17 cellular contexts compared by ENCODE assay signal in the genomic region with DNA sequence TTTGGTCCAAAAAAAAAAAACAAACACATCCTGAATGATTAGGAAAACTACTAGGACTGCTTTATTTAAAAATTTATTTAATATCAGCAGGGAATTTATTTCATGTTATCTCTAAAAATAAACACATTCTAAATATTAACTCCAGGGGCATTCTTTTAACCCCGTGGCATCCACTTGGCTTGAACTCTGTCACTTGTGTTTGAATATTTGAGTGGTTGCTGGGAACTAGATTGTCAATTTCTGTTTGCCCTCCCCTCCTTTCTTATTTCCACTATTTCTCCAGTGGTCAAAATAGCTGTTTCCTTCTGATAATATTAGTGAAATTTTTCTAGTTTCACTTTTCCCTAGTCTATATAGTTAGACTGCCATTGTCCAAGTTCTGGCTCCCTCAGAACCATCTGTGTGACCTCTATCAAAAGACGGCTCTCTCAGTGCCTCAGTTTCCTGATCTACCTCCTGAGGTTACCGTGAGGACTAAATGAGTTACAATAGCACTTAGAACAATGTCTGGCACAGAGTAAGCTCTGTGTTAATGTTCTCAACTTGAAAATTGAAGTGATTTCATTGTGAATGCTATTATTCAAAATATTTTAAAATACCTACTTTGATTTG.
"Had no signal": no experiment of that assay in that cellular context is flagged by ENCODE, and none has a peak within 500 bp of the region (broad histone marks: within the 10 kb centered on the region; RNA-seq: fewer than 3 reads in every experiment).

No MANE protein-coding gene starts in this region.

- H3K27ac ChIP-seq: left lung, pancreas, prostate gland, skin epidermis, testis, tibial nerve had no signal

- H3K9me3 ChIP-seq: heart right ventricle, left lung, pancreas, prostate gland, sigmoid colon, testis, tibial nerve had no signal

- H3K27me3 ChIP-seq: heart right ventricle, left lung, pancreas, sigmoid colon, testis, tibial nerve had no signal

- ATAC-seq: pancreas; stimulated activated naive B cell treated with anti-CD40 and anti-IgM and Interleukin-4, amounts not matched to agents 10 μg/mL and 1 μg/mL and 100 μg/mL, for 72 hours; stimulated activated naive CD8-positive, alpha-beta T cell treated with anti-CD3 and anti-CD28 coated beads, Interleukin-15, amount 100 ng/mL, for 72 hours had no signal

- DNase-seq: effector memory CD4-positive, alpha-beta T cell; heart right ventricle; islet precursor cell; left lung; mesendoderm; naive B cell; occipital lobe; pancreas; sigmoid colon; stimulated activated CD4-positive, alpha-beta T cell treated with anti-CD3 and anti-CD28 coated beads, Interleukin-2, amount 100 ng/mL, for 24 hours; stimulated activated CD4-positive, alpha-beta T cell treated with anti-CD3 and anti-CD28 coated beads, Interleukin-4, amount 100 ng/mL, for 4 hours; stimulated activated naive B cell treated with anti-CD40 and anti-IgM and Interleukin-4, amounts not matched to agents 10 μg/mL and 1 μg/mL and 100 μg/mL, for 72 hours; stimulated activated naive CD8-positive, alpha-beta T cell treated with anti-CD3 and anti-CD28 coated beads, Interleukin-15, amount 100 ng/mL, for 72 hours; testis had no signal

- H3K4me3 ChIP-seq: heart right ventricle, left lung, pancreas, prostate gland, sigmoid colon, skin epidermis, testis, tibial nerve had no signal

- H3K36me3 ChIP-seq: heart right ventricle, left lung, pancreas, prostate gland, sigmoid colon, tibial nerve had no signal

- H3K4me1 ChIP-seq: left lung, pancreas, prostate gland, sigmoid colon, testis, tibial nerve had no signal
